In genomic region chrX:2498781-2499302, GRCh38 we compare ENCODE assay signal across 1 cellular context.
TF ChIP-seq lines count a peak whose summit lies in the region.

No MANE protein-coding gene starts in this region.

TF ChIP-seq in K562, 482 proteins besides CTCF, POLR2A, EP300 and RAD21 (continued from another document):
- TF ChIP-seq PATZ1 (CRISPR knock-in tag; IDR thresholded peaks at IDR 0.05; ENCODE audit: borderline replicate concordance): no peak
- peak; percentile 96 for TF ChIP-seq MYNN (IDR thresholded peaks at IDR 0.05)
- no peak for TF ChIP-seq MYNN (CRISPR knock-in tag; IDR thresholded peaks at IDR 0.05)
- TF ChIP-seq GABPA (tag; conservative IDR thresholded peaks at IDR 0.05; ENCODE audit: low read depth): no peak
- peak; percentile 40; the same call in 1 of the 2 replicates for TF ChIP-seq ZBTB7A (IDR thresholded peaks at IDR 0.05; ENCODE audit: borderline replicate concordance, control insufficient read depth, low read depth, low read length)
- peak; percentile 54 for TF ChIP-seq CEBPB (tag; IDR thresholded peaks at IDR 0.05)
